ENCODE assay signal across 8 cellular contexts in genomic region chr18:267688-268552, GRCh38.
DNase-seq lines count a peak whose midpoint lies in the region; ATAC-seq lines count a peak whose summit lies in the region.

A gene with protein sequence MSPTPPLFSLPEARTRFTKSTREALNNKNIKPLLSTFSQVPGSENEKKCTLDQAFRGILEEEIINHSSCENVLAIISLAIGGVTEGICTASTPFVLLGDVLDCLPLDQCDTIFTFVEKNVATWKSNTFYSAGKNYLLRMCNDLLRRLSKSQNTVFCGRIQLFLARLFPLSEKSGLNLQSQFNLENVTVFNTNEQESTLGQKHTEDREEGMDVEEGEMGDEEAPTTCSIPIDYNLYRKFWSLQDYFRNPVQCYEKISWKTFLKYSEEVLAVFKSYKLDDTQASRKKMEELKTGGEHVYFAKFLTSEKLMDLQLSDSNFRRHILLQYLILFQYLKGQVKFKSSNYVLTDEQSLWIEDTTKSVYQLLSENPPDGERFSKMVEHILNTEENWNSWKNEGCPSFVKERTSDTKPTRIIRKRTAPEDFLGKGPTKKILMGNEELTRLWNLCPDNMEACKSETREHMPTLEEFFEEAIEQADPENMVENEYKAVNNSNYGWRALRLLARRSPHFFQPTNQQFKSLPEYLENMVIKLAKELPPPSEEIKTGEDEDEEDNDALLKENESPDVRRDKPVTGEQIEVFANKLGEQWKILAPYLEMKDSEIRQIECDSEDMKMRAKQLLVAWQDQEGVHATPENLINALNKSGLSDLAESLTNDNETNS (minus strand): TSS chr18:268047. CDS start chr18:268019, 28 bp downstream.

- H3K4me3 ChIP-seq in BLaER1 = peak within 1 kb of the TSS; percentile 98

- DNase-seq in GM19240 (ENCODE audit: insufficient read length, low spot score) (peak; percentile 77), NCI-H526 (lab: John Stamatoyannopoulos, UW) (peak; percentile 43 to 85), kidney tubule cell (ENCODE audit: low spot score) (peak; percentile 93)
- DNase-seq in activated CD4-positive, alpha-beta T cell treated with anti-CD3 and anti-CD28 coated beads for 48 hours = peak; percentile 98
- peak; percentile 85 to 94 for DNase-seq in stimulated activated CD4-positive, alpha-beta T cell treated with anti-CD3 and anti-CD28 coated beads, Interleukin-1b, Interleukin-23, amount 100 ng/mL, for 1 hour (ENCODE audit: low read depth in 2 of 2)

- no peaks in the 10 kb centered on the region for H3K9me3 ChIP-seq in BLaER1

- peaks cover 28% of the 10 kb centered on the region for H3K4me1 ChIP-seq in BLaER1

- no peaks in the 10 kb centered on the region for H3K27me3 ChIP-seq in BLaER1

- peaks cover 15% of the 10 kb centered on the region; the same call in 1 of the 2 replicates for H4K20me1 ChIP-seq in BLaER1

- H3K27ac ChIP-seq in BLaER1 (peak within 1 kb of the TSS; percentile 98), cingulate gyrus (ENCODE audit: low read depth, low read length) (peak within 1 kb of the TSS; percentile 90)

- H3K9ac ChIP-seq in BLaER1 = peak within 1 kb of the TSS; percentile 96

- ATAC-seq in HG03457 (IDR thresholded peaks at IDR 0.05; ENCODE audit: unreplicated experiment) = peak; percentile 77

- peak within 1 kb of the TSS; percentile 82 for H3K4me2 ChIP-seq in BLaER1

- H3K36me3 ChIP-seq in BLaER1 = peaks cover 26% of the 10 kb centered on the region

Comparison
In these comparisons a context has a peak if more than half of its experiments do, and no peak if none do; other contexts are left out.
1. Peak in every context shown above with its lines: DNase-seq, ATAC-seq, H3K4me3 ChIP-seq and H3K27ac ChIP-seq.